Comparison of ENCODE assay signal across 8 cellular contexts in the genomic region with DNA sequence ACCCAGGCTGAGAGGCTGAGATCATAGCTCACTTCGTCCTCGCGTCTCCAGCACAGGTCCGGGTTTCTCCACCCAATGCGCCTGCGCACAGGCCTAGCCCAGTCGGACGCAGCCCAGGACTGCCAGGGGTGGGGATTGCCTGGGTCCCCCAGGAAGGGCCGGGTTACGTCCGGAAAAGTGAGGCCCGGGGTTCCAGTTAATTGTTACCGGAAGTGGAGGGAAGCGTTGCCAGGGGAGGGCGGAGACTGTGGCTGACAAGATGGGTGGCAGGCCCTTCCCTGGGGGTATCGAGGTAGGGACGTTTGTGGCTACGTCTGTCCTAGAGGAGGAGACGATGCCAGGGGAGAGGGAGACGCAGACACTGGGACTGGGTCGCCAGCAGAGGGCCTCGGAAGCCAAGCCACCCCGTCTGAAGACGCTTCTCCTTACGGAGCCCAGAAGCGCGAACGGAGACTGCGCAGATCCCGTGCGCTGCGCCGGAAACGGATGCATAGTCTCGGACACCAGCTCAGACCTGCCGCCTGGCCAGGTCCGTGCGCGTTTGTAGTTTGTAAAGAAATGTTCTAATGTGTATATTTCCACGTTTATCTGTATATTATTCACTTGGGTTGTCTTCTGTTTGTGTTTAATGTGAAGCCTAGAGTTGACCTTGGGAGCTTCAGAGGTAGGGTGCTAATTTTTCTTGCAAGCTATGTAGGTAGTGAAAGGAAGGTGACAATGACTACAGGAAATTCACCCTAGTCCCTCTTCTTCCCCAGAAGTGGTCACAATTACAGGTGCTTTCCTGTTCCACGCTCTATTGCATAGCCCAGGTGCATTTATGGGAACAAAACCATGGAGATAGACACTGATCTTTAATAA. TPM values are rescaled to one million over a fixed set of nuclear protein-coding genes. Genes with fewer than 3 reads are reported as not detected.
A peak's percentile ranks its signal among the peaks of the same experiment; 100 is the strongest.
DNase-seq lines count a peak whose midpoint lies in the region; ATAC-seq, FAIRE-seq and TF ChIP-seq lines count a peak whose summit lies in the region.

No MANE protein-coding gene starts in this region.

- peaks cover 7 to 14% of the 10 kb centered on the region in 2 donors for H3K36me3 ChIP-seq in esophagus (ENCODE audit: control insufficient read depth in 2 of 2, insufficient read depth in 2 of 2, low read length in 1 of 2)
- H3K36me3 ChIP-seq in muscle layer of colon (ENCODE audit: insufficient read depth, low read length), result peaks cover 28% of the 10 kb centered on the region

- no peak for FAIRE-seq in D721Med (lab: Jason Lieb, UNC)

- peak overlapping the region; percentile 67 for H3K9ac ChIP-seq in muscle layer of colon (ENCODE audit: low read length)

- H3K27me3 ChIP-seq in esophagus (ENCODE audit: control insufficient read depth in 1 of 2, insufficient read depth in 2 of 2, low read length in 2 of 2) (no peaks in the 10 kb centered on the region), muscle layer of colon (ENCODE audit: control insufficient read depth in 1 of 2, insufficient read depth in 2 of 2, low read length in 2 of 2) (no peaks in the 10 kb centered on the region)

- peak; percentile 31 for DNase-seq in D721Med (ENCODE audit: insufficient read length, low spot score)
- DNase-seq in HuH-7 (ENCODE audit: low spot score), result peak; percentile 47
- DNase-seq in OCI-M1 (lab: John Stamatoyannopoulos, UW), result peak; percentile 99
- peak; percentile 92 for DNase-seq in activated T-cell treated with anti-CD3 and anti-CD28 coated beads for 48 hours (ENCODE audit: low read depth)
- peak; percentile 62 to 64 for DNase-seq in stimulated activated CD8-positive, alpha-beta memory T cell treated with anti-CD3 and anti-CD28 coated beads, Interleukin-7, amount 100 ng/mL, for 1 hour (ENCODE audit: low read depth in 2 of 2)

- H3K4me3 ChIP-seq in esophagus (ENCODE audit: low read depth in 1 of 2, low read length in 2 of 2), result peak overlapping the region; percentile 49 to 55
- H3K4me3 ChIP-seq in muscle layer of colon (ENCODE audit: low read depth in 1 of 2, low read length in 2 of 2), result peak overlapping the region; percentile 73 to 85

- ATAC-seq in GM21447 (IDR thresholded peaks at IDR 0.05; ENCODE audit: unreplicated experiment), result peak; percentile 56

- H3K4me1 ChIP-seq in esophagus (ENCODE audit: control insufficient read depth in 2 of 2, insufficient read depth in 2 of 2, low read length in 1 of 2) (peaks cover 0 to 5% of the 10 kb centered on the region in 2 donors), muscle layer of colon (ENCODE audit: insufficient read depth, low read length) (peaks cover 17% of the 10 kb centered on the region)

- H3K9me3 ChIP-seq in esophagus (ENCODE audit: control insufficient read depth in 2 of 2, insufficient read depth in 1 of 2, low read depth in 1 of 2, low read length in 1 of 2) (no peaks in the 10 kb centered on the region), muscle layer of colon (ENCODE audit: low read length) (no peaks in the 10 kb centered on the region)

- peak; percentile 78 for TF ChIP-seq CTCF in D721Med (IDR thresholded peaks at IDR 0.05; ENCODE audit: insufficient read depth, missing control alignments)

- 0 to 1% methylated on average over 41 of the region's 41 CpGs for WGBS in esophagus, 2 donors

- H3K27ac ChIP-seq in esophagus (ENCODE audit: low read depth in 2 of 2, low read length in 1 of 2) (peak overlapping the region; percentile 94 to 95), muscle layer of colon (ENCODE audit: low read depth, low read length) (peak overlapping the region; percentile 96)

RNA-seq across cellular contexts. Expression of gene RSRP1, which starts 7.3 kb away (rescaled TPM):
- polyA plus RNA-seq in esophagus, result 100 to 1,000 TPM in 1 of 2 donors, 10 to 100 TPM in 1; 45.2 to 264 TPM

RNA-seq across cellular contexts. Expression of gene SYF2, which starts 7.6 kb away (rescaled TPM):
- 10 to 100 TPM; 42.3 to 49.2 TPM for polyA plus RNA-seq in esophagus

RNA-seq across cellular contexts. Expression of gene RHD, which starts 32.4 kb away (rescaled TPM):
- not detected for polyA plus RNA-seq in esophagus

Comparison
In these comparisons a context has a peak if more than half of its experiments do, and no peak if none do; other contexts are left out.
1. Peak in every context shown above with its lines: DNase-seq, ATAC-seq, H3K4me3 ChIP-seq and H3K27ac ChIP-seq.
2. DNase-seq: peak in every context shown above with its lines; median percentile 99 in OCI-M1; 92 in activated T-cell treated with anti-CD3 and anti-CD28 coated beads for 48 hours; 63 in stimulated activated CD8-positive, alpha-beta memory T cell treated with anti-CD3 and anti-CD28 coated beads, Interleukin-7, amount 100 ng/mL, for 1 hour; 47 in HuH-7; 31 in D721Med.